ENCODE assay signal across 15 cellular contexts in the genomic region with DNA sequence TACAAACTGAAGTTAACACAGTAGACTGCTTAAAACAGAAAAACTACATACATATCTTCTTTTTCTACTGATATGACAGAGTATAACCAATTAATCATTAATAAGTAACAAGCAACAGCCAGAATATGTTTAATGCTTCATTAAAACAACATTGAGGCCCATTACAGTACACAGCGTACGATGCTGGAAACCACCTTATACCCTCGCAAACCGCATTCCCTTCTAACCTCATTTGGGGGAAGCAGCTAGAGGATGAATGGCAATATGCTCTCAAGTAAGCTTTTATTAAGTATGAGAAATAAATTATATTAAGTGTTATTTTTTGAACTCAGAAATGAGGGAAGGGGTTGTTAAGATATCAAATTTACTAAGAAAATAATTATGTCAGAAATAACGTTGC.
"Had no signal": no experiment of that assay in that cellular context is flagged by ENCODE, and none has a peak within 500 bp of the region (broad histone marks: within the 10 kb centered on the region; RNA-seq: fewer than 3 reads in every experiment).

No MANE protein-coding gene starts in this region.

- H3K9me3 Mint-ChIP-seq: activated naive CD8-positive, alpha-beta T cell treated with anti-CD3 and anti-CD28 coated beads, Interleukin-2, amount 50 U/mL, for 24 hours; activated T-helper 1 cell treated with anti-CD3 and anti-CD28 coated beads, Interleukin-12 subunit alpha, Interleukin-12 subunit beta, Interleukin-2, Interleukin-4 antibody, amounts not matched to agents 30 ng/mL and 10 ng/mL and 1 ng/mL, durations not matched to agents 14 hours and 24 hours and 36 hours; immature natural killer cell; neural crest cell; stimulated activated memory B cell treated with anti-CD40 and anti-IgM and Interleukin-4, amounts not matched to agents 10 μg/mL and 1 μg/mL and 100 μg/mL, for 72 hours; type B pancreatic cell; WTC11 had no signal

- H3K9me3 ChIP-seq: esophagus muscularis mucosa had no signal

- H3K4me1 Mint-ChIP-seq: activated naive CD8-positive, alpha-beta T cell treated with anti-CD3 and anti-CD28 coated beads, Interleukin-2, amount 50 U/mL, for 24 hours; immature natural killer cell; stimulated activated memory B cell treated with anti-CD40 and anti-IgM and Interleukin-4, amounts not matched to agents 10 μg/mL and 1 μg/mL and 100 μg/mL, for 72 hours had no signal

- DNase-seq: activated CD4-positive, alpha-beta T cell treated with anti-CD3 and anti-CD28 coated beads for 48 hours; activated naive CD4-positive, alpha-beta T cell; activated naive CD8-positive, alpha-beta T cell treated with anti-CD3 and anti-CD28 coated beads, Interleukin-2, amount 50 U/mL, for 24 hours; central memory CD4-positive, alpha-beta T cell; immature natural killer cell; left ventricle myocardium superior; right cardiac atrium; stimulated activated CD4-positive, alpha-beta T cell treated with anti-CD3 and anti-CD28 coated beads, Interleukin-1b, Interleukin-23, amount 100 ng/mL, for 48 hours; T-helper 17 cell had no signal

- H3K27me3 ChIP-seq: esophagus muscularis mucosa had no signal

- H3K36me3 ChIP-seq: esophagus muscularis mucosa had no signal

- H3K36me3 Mint-ChIP-seq: immature natural killer cell; stimulated activated memory B cell treated with anti-CD40 and anti-IgM and Interleukin-4, amounts not matched to agents 10 μg/mL and 1 μg/mL and 100 μg/mL, for 72 hours; type B pancreatic cell; WTC11 had no signal

- H3K4me3 ChIP-seq: esophagus muscularis mucosa had no signal

- H3K4me3 Mint-ChIP-seq: activated naive CD8-positive, alpha-beta T cell treated with anti-CD3 and anti-CD28 coated beads, Interleukin-2, amount 50 U/mL, for 24 hours; activated T-helper 1 cell treated with anti-CD3 and anti-CD28 coated beads, Interleukin-12 subunit alpha, Interleukin-12 subunit beta, Interleukin-2, Interleukin-4 antibody, amounts not matched to agents 30 ng/mL and 10 ng/mL and 1 ng/mL, durations not matched to agents 14 hours and 24 hours and 36 hours; immature natural killer cell; neural crest cell; stimulated activated memory B cell treated with anti-CD40 and anti-IgM and Interleukin-4, amounts not matched to agents 10 μg/mL and 1 μg/mL and 100 μg/mL, for 72 hours; T-helper 17 cell; type B pancreatic cell; WTC11 had no signal

- H3K27ac Mint-ChIP-seq: activated naive CD8-positive, alpha-beta T cell treated with anti-CD3 and anti-CD28 coated beads, Interleukin-2, amount 50 U/mL, for 24 hours; activated T-helper 1 cell treated with anti-CD3 and anti-CD28 coated beads, Interleukin-12 subunit alpha, Interleukin-12 subunit beta, Interleukin-2, Interleukin-4 antibody, amounts not matched to agents 30 ng/mL and 10 ng/mL and 1 ng/mL, durations not matched to agents 14 hours and 24 hours and 36 hours; immature natural killer cell; stimulated activated memory B cell treated with anti-CD40 and anti-IgM and Interleukin-4, amounts not matched to agents 10 μg/mL and 1 μg/mL and 100 μg/mL, for 72 hours; T-helper 17 cell; type B pancreatic cell; WTC11 had no signal

- ATAC-seq: activated naive CD8-positive, alpha-beta T cell treated with anti-CD3 and anti-CD28 coated beads, Interleukin-2, amount 50 U/mL, for 24 hours; left ventricle myocardium superior; stimulated activated memory B cell treated with anti-CD40 and anti-IgM and Interleukin-4, amounts not matched to agents 10 μg/mL and 1 μg/mL and 100 μg/mL, for 72 hours; T-helper 17 cell; WTC11 had no signal

- H3K27me3 Mint-ChIP-seq: activated naive CD8-positive, alpha-beta T cell treated with anti-CD3 and anti-CD28 coated beads, Interleukin-2, amount 50 U/mL, for 24 hours; stimulated activated memory B cell treated with anti-CD40 and anti-IgM and Interleukin-4, amounts not matched to agents 10 μg/mL and 1 μg/mL and 100 μg/mL, for 72 hours; T-helper 17 cell; type B pancreatic cell had no signal
